In genomic region chr2:69200107-69200520, GRCh38 we compare ENCODE assay signal across 19 cellular contexts.
A peak's percentile ranks its signal among the peaks of the same experiment; 100 is the strongest.
DNase-seq lines count a peak whose midpoint lies in the region; ATAC-seq, FAIRE-seq and TF ChIP-seq lines count a peak whose summit lies in the region.
"Had no signal": no experiment of that assay in that cellular context is flagged by ENCODE, and none has a peak within 500 bp of the region (broad histone marks: within the 10 kb centered on the region; RNA-seq: fewer than 3 reads in every experiment).

No MANE protein-coding gene starts in this region.

- no peak for FAIRE-seq in frontal cortex (lab: Jason Lieb, UNC)
- FAIRE-seq: endothelial cell of umbilical vein, TTC549 had no signal

- H3K27ac Mint-ChIP-seq in activated CD4-positive, alpha-beta memory T cell treated with anti-CD3 and anti-CD28 coated beads for 36 hours = no peak overlapping the region
- H3K27ac Mint-ChIP-seq: activated CD8-positive, alpha-beta T cell treated with anti-CD3 and anti-CD28 coated beads, Interleukin-2, amount 10 ng/mL, durations not matched to agents 7 days and 5 days; stimulated activated effector memory CD8-positive, alpha-beta T cell treated with anti-CD3 and anti-CD28 coated beads, Interleukin-12 subunit alpha, Interleukin-12 subunit beta, amount 100 ng/mL, for 72 hours had no signal

- no peaks in the 10 kb centered on the region for H3K4me1 ChIP-seq in mucosa of descending colon (ENCODE audit: low read depth)
- H3K4me1 ChIP-seq in tibial artery = peaks cover 0 to 59% (median 15%) of the 10 kb centered on the region in 4 donors

- H3K4me3 ChIP-seq in mucosa of descending colon = no peak overlapping the region
- H3K4me3 ChIP-seq in tibial artery = no peak overlapping the region
- H3K4me3 ChIP-seq: SJCRH30 had no signal

- CTCF ChIA-PET in activated CD4-positive, alpha-beta memory T cell treated with anti-CD3 and anti-CD28 coated beads for 36 hours (lab: Charles Lee) = no interaction called here

- H3K4me3 Mint-ChIP-seq in activated CD4-positive, alpha-beta memory T cell treated with anti-CD3 and anti-CD28 coated beads for 36 hours = no peak overlapping the region
- H3K4me3 Mint-ChIP-seq: activated CD8-positive, alpha-beta T cell treated with anti-CD3 and anti-CD28 coated beads, Interleukin-2, amount 10 ng/mL, durations not matched to agents 7 days and 5 days; stimulated activated effector memory CD8-positive, alpha-beta T cell treated with anti-CD3 and anti-CD28 coated beads, Interleukin-12 subunit alpha, Interleukin-12 subunit beta, amount 100 ng/mL, for 72 hours had no signal

- H3K36me3 ChIP-seq in mucosa of descending colon (ENCODE audit: low read depth) (no peaks in the 10 kb centered on the region), tibial artery (peaks cover 0 to 36% (median 16%) of the 10 kb centered on the region in 3 donors)

- POLR2A ChIA-PET in activated CD4-positive, alpha-beta memory T cell treated with anti-CD3 and anti-CD28 coated beads for 36 hours (lab: Charles Lee) = no interaction called here

- H3K4me1 Mint-ChIP-seq in activated CD4-positive, alpha-beta memory T cell treated with anti-CD3 and anti-CD28 coated beads for 36 hours (ENCODE audit: low read depth) = no peaks in the 10 kb centered on the region
- H3K4me1 Mint-ChIP-seq: stimulated activated effector memory CD8-positive, alpha-beta T cell treated with anti-CD3 and anti-CD28 coated beads, Interleukin-12 subunit alpha, Interleukin-12 subunit beta, amount 100 ng/mL, for 72 hours had no signal

- DNase-seq in HCEC 1CT (peak; percentile 91), dedifferentiated amniotic fluid mesenchymal stem cell (ENCODE audit: extremely low spot score) (peak; percentile 74), mucosa of descending colon (no peak), tibial artery (peak; percentile 75 to 81), middle frontal gyrus (ENCODE audit: extremely low spot score, low spot score) (no peak), NCI-H82 (lab: John Stamatoyannopoulos, UW) (no peak), frontal cortex (ENCODE audit: low spot score in 2 of 2) (no peak)
- DNase-seq in activated CD4-positive, alpha-beta memory T cell treated with anti-CD3 and anti-CD28 coated beads for 36 hours = no peak
- DNase-seq: activated CD8-positive, alpha-beta T cell treated with anti-CD3 and anti-CD28 coated beads, Interleukin-2, amount 10 ng/mL, durations not matched to agents 7 days and 5 days; activated effector memory CD4-positive, alpha-beta T cell treated with Interleukin-2 at 50 U/mL for 16 hours; central memory CD4-positive, alpha-beta T cell; GF-D8; GOT3; SJCRH30; stimulated activated CD4-positive, alpha-beta T cell treated with anti-CD3 and anti-CD28 coated beads, Interleukin-4, amount 100 ng/mL, for 1 hour had no signal

- ATAC-seq in mucosa of descending colon = peak; percentile 20
- ATAC-seq: activated CD8-positive, alpha-beta T cell treated with anti-CD3 and anti-CD28 coated beads, Interleukin-2, amount 10 ng/mL, durations not matched to agents 7 days and 5 days; stimulated activated effector memory CD8-positive, alpha-beta T cell treated with anti-CD3 and anti-CD28 coated beads, Interleukin-12 subunit alpha, Interleukin-12 subunit beta, amount 100 ng/mL, for 72 hours had no signal

- no peaks in the 10 kb centered on the region for H3K27me3 ChIP-seq in tibial artery
- H3K27me3 ChIP-seq: SJCRH30 had no signal

- H3K9me3 ChIP-seq in mucosa of descending colon = no peaks in the 10 kb centered on the region
- H3K9me3 ChIP-seq in tibial artery = no peaks in the 10 kb centered on the region
- H3K9me3 ChIP-seq: SJCRH30 had no signal

- no peaks in the 10 kb centered on the region for H3K36me3 Mint-ChIP-seq in activated CD4-positive, alpha-beta memory T cell treated with anti-CD3 and anti-CD28 coated beads for 36 hours
- H3K36me3 Mint-ChIP-seq: stimulated activated effector memory CD8-positive, alpha-beta T cell treated with anti-CD3 and anti-CD28 coated beads, Interleukin-12 subunit alpha, Interleukin-12 subunit beta, amount 100 ng/mL, for 72 hours had no signal

- peaks cover 6% of the 10 kb centered on the region for H3K27me3 Mint-ChIP-seq in activated CD4-positive, alpha-beta memory T cell treated with anti-CD3 and anti-CD28 coated beads for 36 hours

- peak overlapping the region; percentile 36 to 58 for H3K27ac ChIP-seq in tibial artery
- H3K27ac ChIP-seq: HL-60, SJCRH30 had no signal

- no peak for TF ChIP-seq CTCF in mucosa of descending colon (IDR thresholded peaks at IDR 0.05)
- TF ChIP-seq CTCF in tibial artery (IDR thresholded peaks at IDR 0.05) = no peak

- intact Hi-C loops in mucosa of descending colon (cut with DNase I, micrococcal nuclease) (no loop called here), tibial artery (cut with DNase I; ENCODE audit: low total_unique reads) (no loop called here)
- intact Hi-C loops in activated CD4-positive, alpha-beta memory T cell treated with anti-CD3 and anti-CD28 coated beads for 36 hours (cut with micrococcal nuclease) = no loop called here

- H3K9me3 Mint-ChIP-seq in activated CD4-positive, alpha-beta memory T cell treated with anti-CD3 and anti-CD28 coated beads for 36 hours = no peaks in the 10 kb centered on the region
- H3K9me3 Mint-ChIP-seq: stimulated activated effector memory CD8-positive, alpha-beta T cell treated with anti-CD3 and anti-CD28 coated beads, Interleukin-12 subunit alpha, Interleukin-12 subunit beta, amount 100 ng/mL, for 72 hours had no signal

Comparison
In these comparisons a context has a peak if more than half of its experiments do, and no peak if none do; other contexts are left out.
1. DNase-seq: peak in HCEC 1CT (single experiment), dedifferentiated amniotic fluid mesenchymal stem cell (single experiment) and tibial artery (2 of 2); none in mucosa of descending colon (0 of 3), middle frontal gyrus (single experiment), NCI-H82 (single experiment), frontal cortex (0 of 2) and activated CD4-positive, alpha-beta memory T cell treated with anti-CD3 and anti-CD28 coated beads for 36 hours (single experiment).